In genomic region chr14:56004807-56005579, GRCh38 we compare ENCODE assay signal across 8 cellular contexts.
DNase-seq lines count a peak whose midpoint lies in the region; ATAC-seq, FAIRE-seq and TF ChIP-seq lines count a peak whose summit lies in the region.

No MANE protein-coding gene starts in this region.

- peak overlapping the region; percentile 49 for H3K27ac Mint-ChIP-seq in T-helper 1 cell treated with Interleukin-12 subunit alpha and Interleukin-12 subunit beta and Interleukin-4 antibody, amounts not matched to agents 30 μg/mL and 1 μg/mL, for 36 hours
- H3K27ac Mint-ChIP-seq in nephron = peak overlapping the region; percentile 84 to 89 (median 84)

- dilution Hi-C loops in endothelial cell of umbilical vein (cut with MboI; ENCODE audit: extremely low pct_ligation_motif_present, low sequenced_read_pairs) = no loop called here

- no peaks in the 10 kb centered on the region for H4K20me1 ChIP-seq in endothelial cell of umbilical vein (replicated peaks; ENCODE audit: control insufficient read depth, extremely low read depth, insufficient read depth, low read length)

- in situ Hi-C loops in ACHN (cut with HindIII; ENCODE audit: low pct_ligation_motif_present, low pct_unique_long_range_greater_than_20kb, low sequenced_read_pairs) = no loop called here

- CTCF ChIA-PET in endothelial cell of umbilical vein (lab: Charles Lee) = no interaction called here

- no peaks in the 10 kb centered on the region for H3K79me2 ChIP-seq in endothelial cell of umbilical vein (ENCODE audit: control insufficient read depth, insufficient read depth, low read length)

- no peak for TF ChIP-seq CTCF in endothelial cell of umbilical vein (IDR thresholded peaks at IDR 0.05; ENCODE audit: extremely low read depth in 1 of 2, insufficient read depth in 1 of 2, low read depth in 1 of 2, low read length in 2 of 2)
- TF ChIP-seq CTCF in nephron (IDR thresholded peaks at IDR 0.05; ENCODE audit: unreplicated experiment in 3 of 3) = no peak
- no peak for TF ChIP-seq CTCF in D721Med (IDR thresholded peaks at IDR 0.05; ENCODE audit: insufficient read depth, missing control alignments)

- peak overlapping the region; percentile 22 for H3K4me3 Mint-ChIP-seq in T-helper 1 cell treated with Interleukin-12 subunit alpha and Interleukin-12 subunit beta and Interleukin-4 antibody, amounts not matched to agents 30 μg/mL and 1 μg/mL, for 36 hours
- H3K4me3 Mint-ChIP-seq in nephron = peak overlapping the region in 2 of 3 experiments; percentile 55 to 61

- peaks cover 58% of the 10 kb centered on the region for H3K27me3 Mint-ChIP-seq in T-helper 1 cell treated with Interleukin-12 subunit alpha and Interleukin-12 subunit beta and Interleukin-4 antibody, amounts not matched to agents 30 μg/mL and 1 μg/mL, for 36 hours (ENCODE audit: low read depth)
- peaks cover 7% of the 10 kb centered on the region for H3K27me3 Mint-ChIP-seq in nephron (ENCODE audit: low read depth)

- no peaks in the 10 kb centered on the region for H3K36me3 Mint-ChIP-seq in T-helper 1 cell treated with Interleukin-12 subunit alpha and Interleukin-12 subunit beta and Interleukin-4 antibody, amounts not matched to agents 30 μg/mL and 1 μg/mL, for 36 hours (ENCODE audit: low read depth)
- no peaks in the 10 kb centered on the region for H3K36me3 Mint-ChIP-seq in nephron (ENCODE audit: low read depth)

- no peaks in the 10 kb centered on the region for H3K9me1 ChIP-seq in endothelial cell of umbilical vein (replicated peaks; ENCODE audit: control insufficient read depth, extremely low read depth, insufficient read depth, low read length)

- peak; percentile 48 for DNase-seq in ACHN
- peak; percentile 8 for DNase-seq in endothelial cell of umbilical vein (ENCODE audit: low read depth, low spot score)
- no peak for DNase-seq in putamen (ENCODE audit: low spot score)
- DNase-seq in D721Med (ENCODE audit: insufficient read length, low spot score) = no peak

- H3K9ac ChIP-seq in endothelial cell of umbilical vein (replicated peaks; ENCODE audit: extremely low read depth, insufficient read depth, low read length) = no peak overlapping the region

- intact Hi-C loops in endothelial cell of umbilical vein (cut with micrococcal nuclease) = no loop called here

- no peaks in the 10 kb centered on the region for H3K9me3 ChIP-seq in endothelial cell of umbilical vein (replicated peaks; ENCODE audit: control insufficient read depth, insufficient read depth, low read length)

- peaks cover 25% of the 10 kb centered on the region for H3K4me1 Mint-ChIP-seq in T-helper 1 cell treated with Interleukin-12 subunit alpha and Interleukin-12 subunit beta and Interleukin-4 antibody, amounts not matched to agents 30 μg/mL and 1 μg/mL, for 36 hours (ENCODE audit: low read depth)
- H3K4me1 Mint-ChIP-seq in nephron = peaks cover 22% of the 10 kb centered on the region

- H3K27me3 ChIP-seq in endothelial cell of umbilical vein (ENCODE audit: control insufficient read depth in 2 of 2, insufficient read depth in 2 of 2, low read length in 2 of 2) = no peaks in the 10 kb centered on the region

- TF ChIP-seq POLR2A in endothelial cell of umbilical vein (IDR thresholded peaks at IDR 0.05; ENCODE audit: low read depth, low read length) = no peak

- POLR2A ChIA-PET in endothelial cell of umbilical vein (lab: Charles Lee) = no interaction called here

- peak; percentile 72 for ATAC-seq in GM18870 (IDR thresholded peaks at IDR 0.05; ENCODE audit: unreplicated experiment)
- peak; percentile 89 for ATAC-seq in HG03135 (IDR thresholded peaks at IDR 0.05; ENCODE audit: unreplicated experiment)

- H3K36me3 ChIP-seq in endothelial cell of umbilical vein (ENCODE audit: control insufficient read depth in 2 of 2, extremely low read depth in 1 of 2, insufficient read depth in 2 of 2, low read length in 2 of 2) = no peaks in the 10 kb centered on the region

- H3K27ac ChIP-seq in endothelial cell of umbilical vein (ENCODE audit: insufficient read depth, low read depth, low read length) = no peak overlapping the region

- H3K4me1 ChIP-seq in endothelial cell of umbilical vein (ENCODE audit: control insufficient read depth, extremely low read depth, insufficient read depth, low read length) = no peaks in the 10 kb centered on the region

- H3K9me3 Mint-ChIP-seq in T-helper 1 cell treated with Interleukin-12 subunit alpha and Interleukin-12 subunit beta and Interleukin-4 antibody, amounts not matched to agents 30 μg/mL and 1 μg/mL, for 36 hours = peaks cover 27% of the 10 kb centered on the region
- peaks cover 18% of the 10 kb centered on the region for H3K9me3 Mint-ChIP-seq in nephron

- no TSS peak for BruUV-seq in endothelial cell of umbilical vein (replicated peaks; lab: Mats Ljungman, UMichigan)

- FAIRE-seq in endothelial cell of umbilical vein (lab: Jason Lieb, UNC) = no peak
- no peak for FAIRE-seq in D721Med (lab: Jason Lieb, UNC)

- no peak overlapping the region for H2AFZ ChIP-seq in endothelial cell of umbilical vein (ENCODE audit: low read depth, low read length)

- no peak overlapping the region for H3K4me2 ChIP-seq in endothelial cell of umbilical vein (ENCODE audit: insufficient read depth, low read length)

- no peak overlapping the region for H3K4me3 ChIP-seq in endothelial cell of umbilical vein (replicated peaks in 1 of 3; ENCODE audit: insufficient read depth in 1 of 3, low read depth in 1 of 3, low read length in 3 of 3)

TF ChIP-seq in endothelial cell of umbilical vein, 7 proteins besides CTCF, POLR2A, EP300 and RAD21:
- TF ChIP-seq JUN (IDR thresholded peaks at IDR 0.05; ENCODE audit: borderline replicate concordance, insufficient read depth, insufficient read length, low read depth) = no peak
- no peak for TF ChIP-seq EZH2 (IDR thresholded peaks at IDR 0.05; ENCODE audit: borderline replicate concordance, low read depth, low read length, severe bottlenecking)
- TF ChIP-seq FOS (IDR thresholded peaks at IDR 0.05; ENCODE audit: borderline replicate concordance, insufficient read depth, low read length) = no peak
- TF ChIP-seq GATA2 (IDR thresholded peaks at IDR 0.05; ENCODE audit: insufficient read depth, insufficient read length, low read depth, low read length) = no peak
- TF ChIP-seq MAX (IDR thresholded peaks at IDR 0.05; ENCODE audit: insufficient read depth, insufficient read length) = no peak
- TF ChIP-seq POLR2AphosphoS5 (IDR thresholded peaks at IDR 0.05; ENCODE audit: insufficient read depth, low read depth, low read length) = no peak
TF ChIP-seq in endothelial cell of umbilical vein: peak in this region for 0.

Comparison
In these comparisons a context has a peak if more than half of its experiments do, and no peak if none do; other contexts are left out.
1. DNase-seq: peak in ACHN (single experiment) and endothelial cell of umbilical vein (single experiment); none in putamen (single experiment) and D721Med (single experiment).